ENCODE assay signal across 18 cellular contexts in genomic region chr13:104847863-104848262, GRCh38.
DNase-seq lines count a peak whose midpoint lies in the region; ATAC-seq and TF ChIP-seq lines count a peak whose summit lies in the region.
"Had no signal": no experiment of that assay in that cellular context is flagged by ENCODE, and none has a peak within 500 bp of the region (broad histone marks: within the 10 kb centered on the region; RNA-seq: fewer than 3 reads in every experiment).

No MANE protein-coding gene starts in this region.

- TF ChIP-seq CTCF in MCF 10A (IDR thresholded peaks at IDR 0.05; ENCODE audit: unreplicated experiment) (no peak), mammary epithelial cell (conservative IDR thresholded peaks at IDR 0.05 in 1 of 2, IDR thresholded peaks at IDR 0.05 in 1 of 2; ENCODE audit: extremely low read depth in 1 of 2, insufficient read depth in 1 of 2, low read depth in 1 of 2, low read length in 2 of 2) (no peak), PC-3 (conservative IDR thresholded peaks at IDR 0.05; ENCODE audit: low read depth, low read length) (no peak), foreskin keratinocyte (conservative IDR thresholded peaks at IDR 0.05) (no peak), retinal pigment epithelial cell (conservative IDR thresholded peaks at IDR 0.05; ENCODE audit: low read depth, low read length) (no peak)

- H3K36me3 Mint-ChIP-seq in MCF 10A (ENCODE audit: insufficient read depth, unreplicated experiment): no peaks in the 10 kb centered on the region
- H3K36me3 Mint-ChIP-seq: CD4-positive, alpha-beta memory T cell had no signal

- no peak overlapping the region for H3K4me3 Mint-ChIP-seq in MCF 10A (ENCODE audit: unreplicated experiment)
- H3K4me3 Mint-ChIP-seq: CD4-positive, alpha-beta memory T cell had no signal

- no peak overlapping the region for H3K9ac ChIP-seq in mammary epithelial cell (ENCODE audit: insufficient read depth, low read length)
- H3K9ac ChIP-seq in PC-3 (ENCODE audit: low read length): no peak overlapping the region
- H3K9ac ChIP-seq: KMS-11 had no signal

- H3K9me2 ChIP-seq in PC-3 (replicated peaks; ENCODE audit: low read length): no peaks in the 10 kb centered on the region

- in situ Hi-C loops in mammary epithelial cell (cut with MboI; ENCODE audit: low sequenced_read_pairs in 2 of 2): no loop called here

- POLR2A ChIA-PET in MCF 10A (lab: Yijun Ruan, JAX) (no interaction called here), PC-3 (lab: Charles Lee; ENCODE audit: unreplicated experiment) (no interaction called here)

- H3K79me2 ChIP-seq in mammary epithelial cell (ENCODE audit: insufficient read depth, low read length) (no peaks in the 10 kb centered on the region), PC-3 (ENCODE audit: low read length) (no peaks in the 10 kb centered on the region)

- intact Hi-C loops in MCF 10A (cut with micrococcal nuclease) (no loop called here), mammary epithelial cell (cut with micrococcal nuclease) (no loop called here), PC-3 (cut with micrococcal nuclease) (no loop called here)

- H3K4me2 ChIP-seq in mammary epithelial cell (ENCODE audit: insufficient read depth, low read depth, low read length): no peak overlapping the region
- no peak overlapping the region for H3K4me2 ChIP-seq in PC-3 (ENCODE audit: low read length)
- H3K4me2 ChIP-seq: KMS-11 had no signal

- no peak overlapping the region for H3K27ac ChIP-seq in mammary epithelial cell (ENCODE audit: insufficient read depth, low read depth, low read length)
- no peak overlapping the region for H3K27ac ChIP-seq in PC-3 (ENCODE audit: low read length)
- H3K27ac ChIP-seq in foreskin keratinocyte: no peak overlapping the region
- H3K27ac ChIP-seq: KMS-11 had no signal

- CTCF ChIA-PET in MCF 10A (lab: Yijun Ruan, JAX) (no interaction called here), mammary epithelial cell (lab: Charles Lee; ENCODE audit: low non-redundant PET) (no interaction called here), PC-3 (lab: Charles Lee) (no interaction called here)

- no peaks in the 10 kb centered on the region for H3K9me3 Mint-ChIP-seq in MCF 10A (ENCODE audit: unreplicated experiment)
- H3K9me3 Mint-ChIP-seq: CD4-positive, alpha-beta memory T cell had no signal

- dilution Hi-C loops in mammary epithelial cell (cut with HindIII; ENCODE audit: low sequenced_read_pairs): no loop called here

- no peaks in the 10 kb centered on the region for H3F3A ChIP-seq in PC-3 (ENCODE audit: low read length, unreplicated experiment)

- H3K27me3 Mint-ChIP-seq in MCF 10A (ENCODE audit: insufficient read depth, unreplicated experiment): no peaks in the 10 kb centered on the region
- H3K27me3 Mint-ChIP-seq: CD4-positive, alpha-beta memory T cell had no signal

- no peak overlapping the region for H2AFZ ChIP-seq in mammary epithelial cell (ENCODE audit: low read depth, low read length)
- H2AFZ ChIP-seq in PC-3 (ENCODE audit: low read length): peak overlapping the region; percentile 38; the same call in 1 of the 2 replicates

- no peak for ATAC-seq in PC-3
- ATAC-seq in foreskin keratinocyte: peak; percentile 9
- ATAC-seq in GM21526 (IDR thresholded peaks at IDR 0.05; ENCODE audit: low FRiP score, unreplicated experiment): no peak
- no peak for ATAC-seq in GM18873 (IDR thresholded peaks at IDR 0.05; ENCODE audit: low FRiP score, unreplicated experiment)
- ATAC-seq: GM12878 had no signal

- BruUV-seq in MCF 10A (replicated peaks; lab: Mats Ljungman, UMichigan): no TSS peak
- no TSS peak for BruUV-seq in mammary epithelial cell (replicated peaks; lab: Mats Ljungman, UMichigan)
- BruUV-seq in PC-3 (replicated peaks; lab: Mats Ljungman, UMichigan): no TSS peak

- no peaks in the 10 kb centered on the region for H3K36me3 ChIP-seq in mammary epithelial cell (ENCODE audit: insufficient read depth, low read length)
- no peaks in the 10 kb centered on the region for H3K36me3 ChIP-seq in PC-3 (ENCODE audit: low read depth, low read length)

- H3K4me1 ChIP-seq in mammary epithelial cell (ENCODE audit: insufficient read depth, low read length) (no peaks in the 10 kb centered on the region), PC-3 (ENCODE audit: insufficient read depth, low read length) (no peaks in the 10 kb centered on the region), foreskin keratinocyte (no peaks in the 10 kb centered on the region)

- no peaks in the 10 kb centered on the region for H3K9me3 ChIP-seq in mammary epithelial cell (replicated peaks; ENCODE audit: insufficient read depth, low read length)
- no peaks in the 10 kb centered on the region for H3K9me3 ChIP-seq in PC-3 (ENCODE audit: low read length)

- H3K4me1 Mint-ChIP-seq in MCF 10A (ENCODE audit: insufficient read depth, unreplicated experiment): no peaks in the 10 kb centered on the region
- H3K4me1 Mint-ChIP-seq: CD4-positive, alpha-beta memory T cell had no signal

- no peak overlapping the region for H3K27ac Mint-ChIP-seq in MCF 10A (ENCODE audit: low read depth, unreplicated experiment)

- 43% methylated on average over 3 of the region's 3 CpGs for WGBS in mammary epithelial cell (ENCODE audit: low coverage, missing lambda C conversion rate)

- H3K4me3 ChIP-seq in mammary epithelial cell (replicated peaks in 1 of 3; ENCODE audit: insufficient read depth in 1 of 3, low read depth in 2 of 3, low read length in 3 of 3) (no peak overlapping the region), PC-3 (ENCODE audit: low read length) (no peak overlapping the region), retinal pigment epithelial cell (ENCODE audit: low read length) (no peak overlapping the region)
- H3K4me3 ChIP-seq: GM12878 had no signal

- no peaks in the 10 kb centered on the region for H4K20me1 ChIP-seq in mammary epithelial cell (ENCODE audit: insufficient read depth, low read length)
- H4K20me1 ChIP-seq in PC-3 (ENCODE audit: low read length): no peaks in the 10 kb centered on the region

- no peaks in the 10 kb centered on the region for H3K27me3 ChIP-seq in mammary epithelial cell (ENCODE audit: insufficient read depth, low read length)
- no peaks in the 10 kb centered on the region for H3K27me3 ChIP-seq in PC-3 (ENCODE audit: low read length)
- no peaks in the 10 kb centered on the region for H3K27me3 ChIP-seq in foreskin keratinocyte

- peak; percentile 17 for DNase-seq in MCF 10A (ENCODE audit: unreplicated experiment)
- DNase-seq in mammary epithelial cell: no peak
- DNase-seq in PC-3: peak; percentile 26
- peak in 1 of 2 donors; percentile 25 for DNase-seq in foreskin keratinocyte
- DNase-seq in retinal pigment epithelial cell (ENCODE audit: low read depth): peak; percentile 17
- no peak for DNase-seq in hepatic stellate cell (ENCODE audit: low spot score)
- DNase-seq: CD4-positive, alpha-beta memory T cell; GDM1; MM.1S; NCI-H1092 treated with DMSO at 0.1 percent for 48 hours; NCI-H2107; NCI-H446 treated with DMSO at 0.1 percent for 48 hours; NCI-H82; SHP77 had no signal

Comparison
In these comparisons a context has a peak if more than half of its experiments do, and no peak if none do; other contexts are left out.
1. DNase-seq: peak in MCF 10A (single experiment), PC-3 (single experiment) and retinal pigment epithelial cell (single experiment); none in mammary epithelial cell (single experiment) and hepatic stellate cell (single experiment).